Comparison of ENCODE assay signal across 19 cellular contexts in the genomic region with DNA sequence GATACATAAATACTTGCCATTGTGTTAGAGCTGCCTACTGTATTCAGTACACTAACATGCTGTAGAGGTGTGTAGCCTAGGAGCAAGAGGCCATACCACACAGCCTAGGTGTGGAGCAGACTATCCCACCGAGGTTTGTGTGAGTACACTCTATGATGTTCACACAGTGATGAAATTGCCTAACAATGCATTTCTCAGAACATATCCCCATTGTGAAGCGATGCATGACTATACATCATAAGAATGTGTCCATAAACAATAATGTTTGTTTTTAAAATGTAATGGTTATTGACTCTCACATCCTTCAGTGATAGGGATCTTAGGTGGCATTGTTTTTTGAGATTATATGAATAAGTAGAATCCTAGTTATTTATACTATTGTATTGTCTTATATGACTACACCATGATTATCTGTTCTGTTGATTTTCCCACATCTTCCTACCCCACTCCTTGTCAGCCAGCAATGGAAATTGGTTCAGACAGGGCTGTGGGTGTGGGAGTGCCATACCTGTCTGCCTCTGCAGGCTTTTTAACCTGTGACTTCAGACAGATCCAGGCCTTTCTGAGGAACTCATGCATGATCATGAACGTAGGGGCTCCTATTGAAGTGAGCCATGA. TPM values are rescaled to one million over a fixed set of nuclear protein-coding genes. Genes with fewer than 3 reads are reported as not detected.
"Had no signal": no experiment of that assay in that cellular context is flagged by ENCODE, and none has a peak within 500 bp of the region (broad histone marks: within the 10 kb centered on the region; RNA-seq: fewer than 3 reads in every experiment).

No MANE protein-coding gene starts in this region.

- FAIRE-seq: islet of Langerhans, pancreas, small intestine had no signal

- H3K27ac ChIP-seq: cardiac muscle cell, esophagus squamous epithelium, heart left ventricle, pancreas, tibial nerve had no signal

- H3K4me3 ChIP-seq: cardiac muscle cell, esophagus squamous epithelium, heart left ventricle, pancreas, tibial nerve had no signal

- DNase-seq: activated CD8-positive, alpha-beta memory T cell treated with anti-CD3 and anti-CD28 coated beads for 24 hours; activated CD8-positive, alpha-beta memory T cell treated with anti-CD3 and anti-CD28 coated beads, Interleukin-2, amount 50 U/mL, for 4 hours; activated naive CD4-positive, alpha-beta T cell; activated T-cell treated with anti-CD3 and anti-CD28 coated beads, Interleukin-2, amount 50 U/mL, for 24 hours; amygdala; effector CD4-positive, alpha-beta T cell; esophagus squamous epithelium; heart left ventricle; left cardiac atrium; pancreas; small intestine; stimulated activated CD4-positive, alpha-beta T cell treated with anti-CD3 and anti-CD28 coated beads, Interleukin-2, amount 100 ng/mL, for 24 hours; stimulated activated naive CD8-positive, alpha-beta T cell treated with anti-CD3 and anti-CD28 coated beads, Interleukin-15, amount 100 ng/mL, for 72 hours; T-helper 1 cell had no signal

- H3K36me3 ChIP-seq: cardiac muscle cell, esophagus squamous epithelium, heart left ventricle, pancreas, tibial nerve had no signal

- H3K4me1 ChIP-seq: esophagus squamous epithelium, heart left ventricle, pancreas, tibial nerve had no signal

- H3K27me3 ChIP-seq: cardiac muscle cell, pancreas, tibial nerve had no signal

- H3K9me3 ChIP-seq: esophagus squamous epithelium, heart left ventricle, pancreas, tibial nerve had no signal

RNA-seq across cellular contexts. Expression of gene CCNA1, which starts 13.6 kb away (rescaled TPM):
- total RNA-seq: urinary bladder had no signal
- polyA plus RNA-seq: liver had no signal
